2 cellular contexts compared by ENCODE assay signal in genomic region chr17:3961564-3962047, GRCh38.
A peak's percentile ranks its signal among the peaks of the same experiment; 100 is the strongest.
TF ChIP-seq lines count a peak whose summit lies in the region.

No MANE protein-coding gene starts in this region.

TF ChIP-seq in GM12878, 131 proteins besides CTCF, POLR2A, EP300 and RAD21 (continues in another document):
- TF ChIP-seq POU2F2 (IDR thresholded peaks at IDR 0.05; ENCODE audit: borderline replicate concordance, low read depth, low read length) (no peak), MTA3 (IDR thresholded peaks at IDR 0.05; ENCODE audit: borderline replicate concordance, low read length) (no peak), KAT2A (conservative IDR thresholded peaks at IDR 0.05; ENCODE audit: control insufficient read depth, low read depth, low read length) (no peak), WRNIP1 (IDR thresholded peaks at IDR 0.05; ENCODE audit: borderline replicate concordance, low read depth, low read length) (no peak), YBX1 (IDR thresholded peaks at IDR 0.05) (no peak), HDAC6 (IDR thresholded peaks at IDR 0.05; ENCODE audit: unreplicated experiment) (no peak), E2F4 (IDR thresholded peaks at IDR 0.05; ENCODE audit: low read depth, low read length) (no peak), ZNF687 (IDR thresholded peaks at IDR 0.05) (no peak), SMARCA5 (IDR thresholded peaks at IDR 0.05) (peak; percentile 56; the same call in 1 of the 2 replicates), NFYA (IDR thresholded peaks at IDR 0.05; ENCODE audit: borderline replicate concordance, low read depth, low read length) (no peak), SPI1 (IDR thresholded peaks at IDR 0.05; ENCODE audit: borderline replicate concordance, insufficient read depth, low read depth, low read length) (no peak), MXI1 (IDR thresholded peaks at IDR 0.05; ENCODE audit: low read depth, low read length) (no peak), MEF2A (IDR thresholded peaks at IDR 0.05; ENCODE audit: insufficient read depth, low read depth, low read length) (no peak), PAX8 (IDR thresholded peaks at IDR 0.05) (no peak), USF2 (IDR thresholded peaks at IDR 0.05; ENCODE audit: borderline replicate concordance, low read depth, low read length) (no peak)
- TF ChIP-seq, protein P1, sequence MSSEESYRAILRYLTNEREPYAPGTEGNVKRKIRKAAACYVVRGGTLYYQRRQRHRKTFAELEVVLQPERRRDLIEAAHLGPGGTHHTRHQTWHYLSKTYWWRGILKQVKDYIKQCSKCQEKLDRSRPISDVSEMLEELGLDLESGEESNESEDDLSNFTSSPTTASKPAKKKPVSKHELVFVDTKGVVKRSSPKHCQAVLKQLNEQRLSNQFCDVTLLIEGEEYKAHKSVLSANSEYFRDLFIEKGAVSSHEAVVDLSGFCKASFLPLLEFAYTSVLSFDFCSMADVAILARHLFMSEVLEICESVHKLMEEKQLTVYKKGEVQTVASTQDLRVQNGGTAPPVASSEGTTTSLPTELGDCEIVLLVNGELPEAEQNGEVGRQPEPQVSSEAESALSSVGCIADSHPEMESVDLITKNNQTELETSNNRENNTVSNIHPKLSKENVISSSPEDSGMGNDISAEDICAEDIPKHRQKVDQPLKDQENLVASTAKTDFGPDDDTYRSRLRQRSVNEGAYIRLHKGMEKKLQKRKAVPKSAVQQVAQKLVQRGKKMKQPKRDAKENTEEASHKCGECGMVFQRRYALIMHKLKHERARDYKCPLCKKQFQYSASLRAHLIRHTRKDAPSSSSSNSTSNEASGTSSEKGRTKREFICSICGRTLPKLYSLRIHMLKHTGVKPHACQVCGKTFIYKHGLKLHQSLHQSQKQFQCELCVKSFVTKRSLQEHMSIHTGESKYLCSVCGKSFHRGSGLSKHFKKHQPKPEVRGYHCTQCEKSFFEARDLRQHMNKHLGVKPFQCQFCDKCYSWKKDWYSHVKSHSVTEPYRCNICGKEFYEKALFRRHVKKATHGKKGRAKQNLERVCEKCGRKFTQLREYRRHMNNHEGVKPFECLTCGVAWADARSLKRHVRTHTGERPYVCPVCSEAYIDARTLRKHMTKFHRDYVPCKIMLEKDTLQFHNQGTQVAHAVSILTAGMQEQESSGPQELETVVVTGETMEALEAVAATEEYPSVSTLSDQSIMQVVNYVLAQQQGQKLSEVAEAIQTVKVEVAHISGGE (CRISPR knock-in tag; IDR thresholded peaks at IDR 0.05), result no peak
- TF ChIP-seq, protein P2, sequence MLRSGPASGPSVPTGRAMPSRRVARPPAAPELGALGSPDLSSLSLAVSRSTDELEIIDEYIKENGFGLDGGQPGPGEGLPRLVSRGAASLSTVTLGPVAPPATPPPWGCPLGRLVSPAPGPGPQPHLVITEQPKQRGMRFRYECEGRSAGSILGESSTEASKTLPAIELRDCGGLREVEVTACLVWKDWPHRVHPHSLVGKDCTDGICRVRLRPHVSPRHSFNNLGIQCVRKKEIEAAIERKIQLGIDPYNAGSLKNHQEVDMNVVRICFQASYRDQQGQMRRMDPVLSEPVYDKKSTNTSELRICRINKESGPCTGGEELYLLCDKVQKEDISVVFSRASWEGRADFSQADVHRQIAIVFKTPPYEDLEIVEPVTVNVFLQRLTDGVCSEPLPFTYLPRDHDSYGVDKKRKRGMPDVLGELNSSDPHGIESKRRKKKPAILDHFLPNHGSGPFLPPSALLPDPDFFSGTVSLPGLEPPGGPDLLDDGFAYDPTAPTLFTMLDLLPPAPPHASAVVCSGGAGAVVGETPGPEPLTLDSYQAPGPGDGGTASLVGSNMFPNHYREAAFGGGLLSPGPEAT (IDR thresholded peaks at IDR 0.05; ENCODE audit: low read depth), result no peak

TF ChIP-seq in GM23338, 12 proteins besides CTCF, POLR2A, EP300 and RAD21:
- TF ChIP-seq JUNB (IDR thresholded peaks at IDR 0.05; ENCODE audit: unreplicated experiment), result no peak
- TF ChIP-seq, protein P3, sequence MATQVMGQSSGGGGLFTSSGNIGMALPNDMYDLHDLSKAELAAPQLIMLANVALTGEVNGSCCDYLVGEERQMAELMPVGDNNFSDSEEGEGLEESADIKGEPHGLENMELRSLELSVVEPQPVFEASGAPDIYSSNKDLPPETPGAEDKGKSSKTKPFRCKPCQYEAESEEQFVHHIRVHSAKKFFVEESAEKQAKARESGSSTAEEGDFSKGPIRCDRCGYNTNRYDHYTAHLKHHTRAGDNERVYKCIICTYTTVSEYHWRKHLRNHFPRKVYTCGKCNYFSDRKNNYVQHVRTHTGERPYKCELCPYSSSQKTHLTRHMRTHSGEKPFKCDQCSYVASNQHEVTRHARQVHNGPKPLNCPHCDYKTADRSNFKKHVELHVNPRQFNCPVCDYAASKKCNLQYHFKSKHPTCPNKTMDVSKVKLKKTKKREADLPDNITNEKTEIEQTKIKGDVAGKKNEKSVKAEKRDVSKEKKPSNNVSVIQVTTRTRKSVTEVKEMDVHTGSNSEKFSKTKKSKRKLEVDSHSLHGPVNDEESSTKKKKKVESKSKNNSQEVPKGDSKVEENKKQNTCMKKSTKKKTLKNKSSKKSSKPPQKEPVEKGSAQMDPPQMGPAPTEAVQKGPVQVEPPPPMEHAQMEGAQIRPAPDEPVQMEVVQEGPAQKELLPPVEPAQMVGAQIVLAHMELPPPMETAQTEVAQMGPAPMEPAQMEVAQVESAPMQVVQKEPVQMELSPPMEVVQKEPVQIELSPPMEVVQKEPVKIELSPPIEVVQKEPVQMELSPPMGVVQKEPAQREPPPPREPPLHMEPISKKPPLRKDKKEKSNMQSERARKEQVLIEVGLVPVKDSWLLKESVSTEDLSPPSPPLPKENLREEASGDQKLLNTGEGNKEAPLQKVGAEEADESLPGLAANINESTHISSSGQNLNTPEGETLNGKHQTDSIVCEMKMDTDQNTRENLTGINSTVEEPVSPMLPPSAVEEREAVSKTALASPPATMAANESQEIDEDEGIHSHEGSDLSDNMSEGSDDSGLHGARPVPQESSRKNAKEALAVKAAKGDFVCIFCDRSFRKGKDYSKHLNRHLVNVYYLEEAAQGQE (IDR thresholded peaks at IDR 0.05; ENCODE audit: unreplicated experiment), result no peak
- no peak for TF ChIP-seq EZH2phosphoT487 (IDR thresholded peaks at IDR 0.05; ENCODE audit: unreplicated experiment)
- no peak for TF ChIP-seq ZNF462 (CRISPR knock-in tag; IDR thresholded peaks at IDR 0.05)
- TF ChIP-seq NANOG (IDR thresholded peaks at IDR 0.05; ENCODE audit: borderline replicate concordance), result no peak
- TF ChIP-seq EZH2 (IDR thresholded peaks at IDR 0.05; ENCODE audit: low read depth, unreplicated experiment), result no peak
- no peak for TF ChIP-seq CREB1 (CRISPR knock-in tag; IDR thresholded peaks at IDR 0.05; ENCODE audit: low read depth)
- no peak for TF ChIP-seq STAT1 (IDR thresholded peaks at IDR 0.05; ENCODE audit: unreplicated experiment)
- TF ChIP-seq ZNF114 (CRISPR knock-in tag; IDR thresholded peaks at IDR 0.05), result no peak
- TF ChIP-seq, protein P4, sequence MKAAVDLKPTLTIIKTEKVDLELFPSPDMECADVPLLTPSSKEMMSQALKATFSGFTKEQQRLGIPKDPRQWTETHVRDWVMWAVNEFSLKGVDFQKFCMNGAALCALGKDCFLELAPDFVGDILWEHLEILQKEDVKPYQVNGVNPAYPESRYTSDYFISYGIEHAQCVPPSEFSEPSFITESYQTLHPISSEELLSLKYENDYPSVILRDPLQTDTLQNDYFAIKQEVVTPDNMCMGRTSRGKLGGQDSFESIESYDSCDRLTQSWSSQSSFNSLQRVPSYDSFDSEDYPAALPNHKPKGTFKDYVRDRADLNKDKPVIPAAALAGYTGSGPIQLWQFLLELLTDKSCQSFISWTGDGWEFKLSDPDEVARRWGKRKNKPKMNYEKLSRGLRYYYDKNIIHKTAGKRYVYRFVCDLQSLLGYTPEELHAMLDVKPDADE (IDR thresholded peaks at IDR 0.05), result no peak
- no peak for TF ChIP-seq ZNF331 (CRISPR knock-in tag; IDR thresholded peaks at IDR 0.05; ENCODE audit: low read depth)
- TF ChIP-seq POLR2AphosphoS5 (IDR thresholded peaks at IDR 0.05; ENCODE audit: low read depth), result no peak
